ENCODE assay signal across 1 cellular context in the genomic region with DNA sequence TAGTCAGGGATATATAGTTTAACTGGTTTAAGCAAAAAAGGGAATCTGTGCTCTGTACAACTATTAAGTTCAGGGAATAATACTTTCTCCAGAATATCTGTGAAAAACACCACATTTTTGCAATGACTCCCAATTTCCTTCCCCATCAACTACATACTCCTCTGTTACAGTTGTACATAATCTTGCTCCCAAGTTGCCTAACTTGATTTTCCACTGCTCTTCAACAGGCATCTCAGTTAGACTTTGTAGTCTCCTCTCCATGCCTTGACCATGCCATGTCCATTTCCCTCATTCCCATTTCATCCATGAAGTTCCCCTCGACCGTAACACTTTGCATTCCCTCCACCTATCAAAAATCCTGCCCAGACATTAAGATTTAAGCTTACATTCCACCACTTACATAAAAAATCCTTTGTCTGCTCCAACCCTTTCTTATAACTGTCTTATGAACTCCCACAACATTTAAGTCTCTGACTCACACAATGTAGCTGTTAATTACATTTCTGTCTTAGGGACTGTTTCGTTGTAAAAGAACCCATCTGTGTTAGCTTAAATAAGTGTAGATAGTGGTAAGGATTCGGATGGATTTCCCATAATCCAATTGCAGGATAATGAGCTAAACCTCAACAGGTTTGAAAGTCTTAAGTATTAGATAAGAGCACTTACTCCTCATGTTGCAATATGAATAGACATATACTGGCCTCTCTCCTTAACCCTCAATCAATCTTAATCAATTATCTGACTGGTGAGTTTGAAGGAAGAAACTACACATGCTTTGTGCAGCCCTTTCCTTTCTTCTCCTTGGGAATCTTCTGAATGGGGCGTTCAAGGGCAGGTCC.
TF ChIP-seq lines count a peak whose summit lies in the region.

No MANE protein-coding gene starts in this region.

TF ChIP-seq in IMR-90, 13 proteins besides CTCF, POLR2A, EP300 and RAD21:
- TF ChIP-seq FOS (IDR thresholded peaks at IDR 0.05; ENCODE audit: low read depth, low read length) (no peak), MAZ (IDR thresholded peaks at IDR 0.05; ENCODE audit: borderline replicate concordance, low read depth, low read length) (no peak), BHLHE40 (IDR thresholded peaks at IDR 0.05; ENCODE audit: low read depth, low read length) (no peak), SMC3 (IDR thresholded peaks at IDR 0.05; ENCODE audit: low read depth, low read length) (no peak), MAFK (IDR thresholded peaks at IDR 0.05; ENCODE audit: low read depth, low read length) (no peak), RCOR1 (IDR thresholded peaks at IDR 0.05; ENCODE audit: insufficient replicate concordance, low read length) (no peak), CHD1 (IDR thresholded peaks at IDR 0.05; ENCODE audit: low read depth, low read length) (no peak), RFX5 (IDR thresholded peaks at IDR 0.05; ENCODE audit: low read depth, low read length) (no peak), CEBPB (IDR thresholded peaks at IDR 0.05; ENCODE audit: low read depth, low read length) (no peak), MXI1 (IDR thresholded peaks at IDR 0.05; ENCODE audit: borderline replicate concordance, low read depth, low read length) (no peak), NFE2L2 (IDR thresholded peaks at IDR 0.05; ENCODE audit: low read depth, low read length) (no peak)
- TF ChIP-seq, protein P1, sequence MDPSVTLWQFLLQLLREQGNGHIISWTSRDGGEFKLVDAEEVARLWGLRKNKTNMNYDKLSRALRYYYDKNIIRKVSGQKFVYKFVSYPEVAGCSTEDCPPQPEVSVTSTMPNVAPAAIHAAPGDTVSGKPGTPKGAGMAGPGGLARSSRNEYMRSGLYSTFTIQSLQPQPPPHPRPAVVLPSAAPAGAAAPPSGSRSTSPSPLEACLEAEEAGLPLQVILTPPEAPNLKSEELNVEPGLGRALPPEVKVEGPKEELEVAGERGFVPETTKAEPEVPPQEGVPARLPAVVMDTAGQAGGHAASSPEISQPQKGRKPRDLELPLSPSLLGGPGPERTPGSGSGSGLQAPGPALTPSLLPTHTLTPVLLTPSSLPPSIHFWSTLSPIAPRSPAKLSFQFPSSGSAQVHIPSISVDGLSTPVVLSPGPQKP (IDR thresholded peaks at IDR 0.05; ENCODE audit: borderline replicate concordance, low read depth, low read length): no peak
- TF ChIP-seq, protein P2, sequence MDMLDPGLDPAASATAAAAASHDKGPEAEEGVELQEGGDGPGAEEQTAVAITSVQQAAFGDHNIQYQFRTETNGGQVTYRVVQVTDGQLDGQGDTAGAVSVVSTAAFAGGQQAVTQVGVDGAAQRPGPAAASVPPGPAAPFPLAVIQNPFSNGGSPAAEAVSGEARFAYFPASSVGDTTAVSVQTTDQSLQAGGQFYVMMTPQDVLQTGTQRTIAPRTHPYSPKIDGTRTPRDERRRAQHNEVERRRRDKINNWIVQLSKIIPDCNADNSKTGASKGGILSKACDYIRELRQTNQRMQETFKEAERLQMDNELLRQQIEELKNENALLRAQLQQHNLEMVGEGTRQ (IDR thresholded peaks at IDR 0.05; ENCODE audit: low read depth, low read length): no peak
TF ChIP-seq in IMR-90: peak in this region for 0.
